ENCODE assay signal across 1 cellular context in the genomic region with DNA sequence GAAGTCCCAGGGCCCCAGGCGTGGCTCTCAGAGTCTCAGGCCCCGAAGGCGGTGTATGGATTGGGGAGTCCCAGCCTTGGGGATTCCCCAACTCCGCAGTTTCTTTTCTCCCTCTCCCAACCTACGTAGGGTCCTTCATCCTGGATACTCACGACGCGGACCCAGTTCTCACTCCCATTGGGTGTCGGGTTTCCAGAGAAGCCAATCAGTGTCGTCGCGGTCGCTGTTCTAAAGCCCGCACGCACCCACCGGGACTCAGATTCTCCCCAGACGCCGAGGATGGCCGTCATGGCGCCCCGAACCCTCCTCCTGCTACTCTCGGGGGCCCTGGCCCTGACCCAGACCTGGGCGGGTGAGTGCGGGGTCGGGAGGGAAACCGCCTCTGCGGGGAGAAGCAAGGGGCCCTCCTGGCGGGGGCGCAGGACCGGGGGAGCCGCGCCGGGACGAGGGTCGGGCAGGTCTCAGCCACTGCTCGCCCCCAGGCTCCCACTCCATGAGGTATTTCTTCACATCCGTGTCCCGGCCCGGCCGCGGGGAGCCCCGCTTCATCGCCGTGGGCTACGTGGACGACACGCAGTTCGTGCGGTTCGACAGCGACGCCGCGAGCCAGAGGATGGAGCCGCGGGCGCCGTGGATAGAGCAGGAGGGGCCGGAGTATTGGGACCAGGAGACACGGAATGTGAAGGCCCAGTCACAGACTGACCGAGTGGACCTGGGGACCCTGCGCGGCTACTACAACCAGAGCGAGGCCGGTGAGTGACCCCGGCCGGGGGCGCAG.
TF ChIP-seq lines count a peak whose summit lies in the region.

HLA-A (plus strand) TSS at position 258 of the 778 bp plus-strand sequence; CDS start at position 280, 22 bp downstream.

TF ChIP-seq in GM23338, 12 proteins besides CTCF, POLR2A, EP300 and RAD21:
- TF ChIP-seq EZH2 (IDR thresholded peaks at IDR 0.05; ENCODE audit: low read depth, unreplicated experiment) (no peak), EZH2phosphoT487 (IDR thresholded peaks at IDR 0.05; ENCODE audit: unreplicated experiment) (no peak), ZNF114 (CRISPR knock-in tag; IDR thresholded peaks at IDR 0.05) (no peak), JUNB (IDR thresholded peaks at IDR 0.05; ENCODE audit: unreplicated experiment) (no peak), ZNF331 (CRISPR knock-in tag; IDR thresholded peaks at IDR 0.05; ENCODE audit: low read depth) (no peak), NANOG (IDR thresholded peaks at IDR 0.05; ENCODE audit: borderline replicate concordance) (no peak), CREB1 (CRISPR knock-in tag; IDR thresholded peaks at IDR 0.05; ENCODE audit: low read depth) (peak; percentile 91), STAT1 (IDR thresholded peaks at IDR 0.05; ENCODE audit: unreplicated experiment) (no peak), POLR2AphosphoS5 (IDR thresholded peaks at IDR 0.05; ENCODE audit: low read depth) (peak; percentile 82)
- TF ChIP-seq, protein P1, sequence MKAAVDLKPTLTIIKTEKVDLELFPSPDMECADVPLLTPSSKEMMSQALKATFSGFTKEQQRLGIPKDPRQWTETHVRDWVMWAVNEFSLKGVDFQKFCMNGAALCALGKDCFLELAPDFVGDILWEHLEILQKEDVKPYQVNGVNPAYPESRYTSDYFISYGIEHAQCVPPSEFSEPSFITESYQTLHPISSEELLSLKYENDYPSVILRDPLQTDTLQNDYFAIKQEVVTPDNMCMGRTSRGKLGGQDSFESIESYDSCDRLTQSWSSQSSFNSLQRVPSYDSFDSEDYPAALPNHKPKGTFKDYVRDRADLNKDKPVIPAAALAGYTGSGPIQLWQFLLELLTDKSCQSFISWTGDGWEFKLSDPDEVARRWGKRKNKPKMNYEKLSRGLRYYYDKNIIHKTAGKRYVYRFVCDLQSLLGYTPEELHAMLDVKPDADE (IDR thresholded peaks at IDR 0.05) = no peak
- TF ChIP-seq, protein P2, sequence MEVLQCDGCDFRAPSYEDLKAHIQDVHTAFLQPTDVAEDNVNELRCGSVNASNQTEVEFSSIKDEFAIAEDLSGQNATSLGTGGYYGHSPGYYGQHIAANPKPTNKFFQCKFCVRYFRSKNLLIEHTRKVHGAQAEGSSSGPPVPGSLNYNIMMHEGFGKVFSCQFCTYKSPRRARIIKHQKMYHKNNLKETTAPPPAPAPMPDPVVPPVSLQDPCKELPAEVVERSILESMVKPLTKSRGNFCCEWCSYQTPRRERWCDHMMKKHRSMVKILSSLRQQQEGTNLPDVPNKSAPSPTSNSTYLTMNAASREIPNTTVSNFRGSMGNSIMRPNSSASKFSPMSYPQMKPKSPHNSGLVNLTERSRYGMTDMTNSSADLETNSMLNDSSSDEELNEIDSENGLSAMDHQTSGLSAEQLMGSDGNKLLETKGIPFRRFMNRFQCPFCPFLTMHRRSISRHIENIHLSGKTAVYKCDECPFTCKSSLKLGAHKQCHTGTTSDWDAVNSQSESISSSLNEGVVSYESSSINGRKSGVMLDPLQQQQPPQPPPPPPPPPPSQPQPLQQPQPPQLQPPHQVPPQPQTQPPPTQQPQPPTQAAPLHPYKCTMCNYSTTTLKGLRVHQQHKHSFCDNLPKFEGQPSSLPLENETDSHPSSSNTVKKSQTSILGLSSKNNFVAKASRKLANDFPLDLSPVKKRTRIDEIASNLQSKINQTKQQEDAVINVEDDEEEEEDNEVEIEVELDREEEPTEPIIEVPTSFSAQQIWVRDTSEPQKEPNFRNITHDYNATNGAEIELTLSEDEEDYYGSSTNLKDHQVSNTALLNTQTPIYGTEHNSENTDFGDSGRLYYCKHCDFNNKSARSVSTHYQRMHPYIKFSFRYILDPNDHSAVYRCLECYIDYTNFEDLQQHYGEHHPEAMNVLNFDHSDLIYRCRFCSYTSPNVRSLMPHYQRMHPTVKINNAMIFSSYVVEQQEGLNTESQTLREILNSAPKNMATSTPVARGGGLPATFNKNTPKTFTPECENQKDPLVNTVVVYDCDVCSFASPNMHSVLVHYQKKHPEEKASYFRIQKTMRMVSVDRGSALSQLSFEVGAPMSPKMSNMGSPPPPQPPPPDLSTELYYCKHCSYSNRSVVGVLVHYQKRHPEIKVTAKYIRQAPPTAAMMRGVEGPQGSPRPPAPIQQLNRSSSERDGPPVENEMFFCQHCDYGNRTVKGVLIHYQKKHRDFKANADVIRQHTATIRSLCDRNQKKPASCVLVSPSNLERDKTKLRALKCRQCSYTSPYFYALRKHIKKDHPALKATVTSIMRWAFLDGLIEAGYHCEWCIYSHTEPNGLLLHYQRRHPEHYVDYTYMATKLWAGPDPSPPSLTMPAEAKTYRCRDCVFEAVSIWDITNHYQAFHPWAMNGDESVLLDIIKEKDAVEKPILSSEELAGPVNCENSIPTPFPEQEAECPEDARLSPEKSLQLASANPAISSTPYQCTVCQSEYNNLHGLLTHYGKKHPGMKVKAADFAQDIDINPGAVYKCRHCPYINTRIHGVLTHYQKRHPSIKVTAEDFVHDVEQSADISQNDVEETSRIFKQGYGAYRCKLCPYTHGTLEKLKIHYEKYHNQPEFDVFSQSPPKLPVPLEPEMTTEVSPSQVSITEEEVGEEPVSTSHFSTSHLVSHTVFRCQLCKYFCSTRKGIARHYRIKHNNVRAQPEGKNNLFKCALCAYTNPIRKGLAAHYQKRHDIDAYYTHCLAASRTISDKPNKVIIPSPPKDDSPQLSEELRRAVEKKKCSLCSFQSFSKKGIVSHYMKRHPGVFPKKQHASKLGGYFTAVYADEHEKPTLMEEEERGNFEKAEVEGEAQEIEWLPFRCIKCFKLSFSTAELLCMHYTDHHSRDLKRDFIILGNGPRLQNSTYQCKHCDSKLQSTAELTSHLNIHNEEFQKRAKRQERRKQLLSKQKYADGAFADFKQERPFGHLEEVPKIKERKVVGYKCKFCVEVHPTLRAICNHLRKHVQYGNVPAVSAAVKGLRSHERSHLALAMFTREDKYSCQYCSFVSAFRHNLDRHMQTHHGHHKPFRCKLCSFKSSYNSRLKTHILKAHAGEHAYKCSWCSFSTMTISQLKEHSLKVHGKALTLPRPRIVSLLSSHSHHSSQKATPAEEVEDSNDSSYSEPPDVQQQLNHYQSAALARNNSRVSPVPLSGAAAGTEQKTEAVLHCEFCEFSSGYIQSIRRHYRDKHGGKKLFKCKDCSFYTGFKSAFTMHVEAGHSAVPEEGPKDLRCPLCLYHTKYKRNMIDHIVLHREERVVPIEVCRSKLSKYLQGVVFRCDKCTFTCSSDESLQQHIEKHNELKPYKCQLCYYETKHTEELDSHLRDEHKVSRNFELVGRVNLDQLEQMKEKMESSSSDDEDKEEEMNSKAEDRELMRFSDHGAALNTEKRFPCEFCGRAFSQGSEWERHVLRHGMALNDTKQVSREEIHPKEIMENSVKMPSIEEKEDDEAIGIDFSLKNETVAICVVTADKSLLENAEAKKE (CRISPR knock-in tag; IDR thresholded peaks at IDR 0.05) = no peak
- TF ChIP-seq, protein P3, sequence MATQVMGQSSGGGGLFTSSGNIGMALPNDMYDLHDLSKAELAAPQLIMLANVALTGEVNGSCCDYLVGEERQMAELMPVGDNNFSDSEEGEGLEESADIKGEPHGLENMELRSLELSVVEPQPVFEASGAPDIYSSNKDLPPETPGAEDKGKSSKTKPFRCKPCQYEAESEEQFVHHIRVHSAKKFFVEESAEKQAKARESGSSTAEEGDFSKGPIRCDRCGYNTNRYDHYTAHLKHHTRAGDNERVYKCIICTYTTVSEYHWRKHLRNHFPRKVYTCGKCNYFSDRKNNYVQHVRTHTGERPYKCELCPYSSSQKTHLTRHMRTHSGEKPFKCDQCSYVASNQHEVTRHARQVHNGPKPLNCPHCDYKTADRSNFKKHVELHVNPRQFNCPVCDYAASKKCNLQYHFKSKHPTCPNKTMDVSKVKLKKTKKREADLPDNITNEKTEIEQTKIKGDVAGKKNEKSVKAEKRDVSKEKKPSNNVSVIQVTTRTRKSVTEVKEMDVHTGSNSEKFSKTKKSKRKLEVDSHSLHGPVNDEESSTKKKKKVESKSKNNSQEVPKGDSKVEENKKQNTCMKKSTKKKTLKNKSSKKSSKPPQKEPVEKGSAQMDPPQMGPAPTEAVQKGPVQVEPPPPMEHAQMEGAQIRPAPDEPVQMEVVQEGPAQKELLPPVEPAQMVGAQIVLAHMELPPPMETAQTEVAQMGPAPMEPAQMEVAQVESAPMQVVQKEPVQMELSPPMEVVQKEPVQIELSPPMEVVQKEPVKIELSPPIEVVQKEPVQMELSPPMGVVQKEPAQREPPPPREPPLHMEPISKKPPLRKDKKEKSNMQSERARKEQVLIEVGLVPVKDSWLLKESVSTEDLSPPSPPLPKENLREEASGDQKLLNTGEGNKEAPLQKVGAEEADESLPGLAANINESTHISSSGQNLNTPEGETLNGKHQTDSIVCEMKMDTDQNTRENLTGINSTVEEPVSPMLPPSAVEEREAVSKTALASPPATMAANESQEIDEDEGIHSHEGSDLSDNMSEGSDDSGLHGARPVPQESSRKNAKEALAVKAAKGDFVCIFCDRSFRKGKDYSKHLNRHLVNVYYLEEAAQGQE (IDR thresholded peaks at IDR 0.05; ENCODE audit: unreplicated experiment) = no peak
